8 cellular contexts compared by ENCODE assay signal in the genomic region with DNA sequence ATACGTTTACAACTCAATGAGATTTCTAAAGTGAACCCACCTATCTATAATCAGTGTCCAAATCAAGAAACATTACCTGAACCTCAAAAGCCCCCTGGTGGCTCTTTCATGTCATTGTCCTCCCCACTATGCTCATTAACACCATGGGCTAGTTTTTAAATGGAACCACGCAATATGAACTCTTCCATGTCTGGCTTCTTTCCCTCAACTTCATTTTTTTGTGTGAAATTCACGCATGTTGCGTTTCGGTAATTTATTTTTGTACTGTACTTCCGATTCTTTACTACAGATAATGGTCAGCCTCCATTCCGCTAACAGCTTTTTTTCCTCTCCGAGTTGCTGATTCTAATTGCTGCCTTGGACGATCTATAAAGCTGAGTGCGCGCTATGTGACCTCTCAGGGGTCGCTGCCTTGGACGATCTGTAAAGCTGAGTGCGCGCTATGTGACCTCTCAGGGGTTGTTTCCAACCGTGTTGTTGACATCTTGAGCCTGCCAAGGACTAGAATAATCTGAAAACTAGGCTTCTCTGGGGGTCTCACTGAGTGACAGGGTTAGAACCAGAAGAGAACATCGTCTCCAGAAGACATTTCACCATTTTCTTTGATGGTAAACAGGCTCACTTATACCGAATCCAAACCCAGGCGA. TPM values are rescaled to one million over a fixed set of nuclear protein-coding genes. Genes with fewer than 3 reads are reported as not detected.
A peak's percentile ranks its signal among the peaks of the same experiment; 100 is the strongest.
DNase-seq lines count a peak whose midpoint lies in the region; ATAC-seq and TF ChIP-seq lines count a peak whose summit lies in the region.

No MANE protein-coding gene starts in this region.

- peaks cover 42% of the 10 kb centered on the region for H3K4me1 Mint-ChIP-seq in activated CD4-positive, alpha-beta memory T cell treated with anti-CD3 and anti-CD28 coated beads for 36 hours (ENCODE audit: low read depth)
- peaks cover 30% of the 10 kb centered on the region for H3K4me1 Mint-ChIP-seq in nephron progenitor cell

- TF ChIP-seq CTCF in fibroblast of lung (conservative IDR thresholded peaks at IDR 0.05 in 1 of 2, IDR thresholded peaks at IDR 0.05 in 1 of 2; ENCODE audit: low read depth in 1 of 2, low read length in 2 of 2) (peak; percentile 77 to 81), nephron progenitor cell (IDR thresholded peaks at IDR 0.05) (peak; percentile 81), vagina (IDR thresholded peaks at IDR 0.05) (peak; percentile 55 to 80 (median 70))

- no peaks in the 10 kb centered on the region for H3K9me3 ChIP-seq in fibroblast of lung (ENCODE audit: control insufficient read depth, insufficient read depth, low read depth, low read length)
- H3K9me3 ChIP-seq in vagina = no peaks in the 10 kb centered on the region

- ATAC-seq in HG03378 (IDR thresholded peaks at IDR 0.05; ENCODE audit: unreplicated experiment) = peak; percentile 26

- H3K4me1 ChIP-seq in fibroblast of lung (ENCODE audit: control insufficient read depth, extremely low read depth, insufficient read depth, low read length) (peaks cover 9% of the 10 kb centered on the region), vagina (peaks cover 36% of the 10 kb centered on the region)

- H3K4me3 Mint-ChIP-seq in activated CD4-positive, alpha-beta memory T cell treated with anti-CD3 and anti-CD28 coated beads for 36 hours = no peak overlapping the region
- H3K4me3 Mint-ChIP-seq in nephron progenitor cell = no peak overlapping the region

- no peaks in the 10 kb centered on the region for H3K36me3 ChIP-seq in fibroblast of lung (ENCODE audit: control insufficient read depth, insufficient read depth, low read length)
- H3K36me3 ChIP-seq in vagina = peaks cover 0 to 3% of the 10 kb centered on the region in 2 donors

- no peaks in the 10 kb centered on the region for H3K9me3 Mint-ChIP-seq in activated CD4-positive, alpha-beta memory T cell treated with anti-CD3 and anti-CD28 coated beads for 36 hours
- H3K9me3 Mint-ChIP-seq in nephron progenitor cell = no peaks in the 10 kb centered on the region

- H3K4me3 ChIP-seq in fibroblast of lung (replicated peaks in 1 of 4; ENCODE audit: control extremely low read depth in 1 of 4, insufficient read depth in 1 of 4, low read depth in 3 of 4, low read length in 4 of 4) (peak overlapping the region; percentile 37 to 92 (median 76)), vagina (peak overlapping the region; percentile 88 to 98)

- no peaks in the 10 kb centered on the region for H4K20me1 ChIP-seq in fibroblast of lung (ENCODE audit: control insufficient read depth, extremely low read depth, insufficient read depth, low read length)

- DNase-seq in activated T-cell treated with anti-CD3 and anti-CD28 coated beads for 1 hour (ENCODE audit: low read depth) (peak; percentile 23), NCI-H460 (ENCODE audit: extremely low read depth, low read depth) (peak; percentile 77), fibroblast of lung (ENCODE audit: low read depth in 2 of 2) (peak; percentile 51 to 59), nephron progenitor cell (peak; percentile 33), vagina (ENCODE audit: extremely low spot score in 2 of 2) (peak in 1 of 2 donors; percentile 89)
- DNase-seq in activated T-cell treated with anti-CD3 and anti-CD28 coated beads, Interleukin-2, amount 50 U/mL, for 48 hours = no peak
- peak; percentile 55 for DNase-seq in activated CD4-positive, alpha-beta memory T cell treated with anti-CD3 and anti-CD28 coated beads for 36 hours

- TF ChIP-seq POLR2A in vagina (IDR thresholded peaks at IDR 0.05) = no peak

- peaks cover 38% of the 10 kb centered on the region for H3K79me2 ChIP-seq in fibroblast of lung (ENCODE audit: control insufficient read depth, insufficient read depth, low read length)

- CTCF ChIA-PET in activated CD4-positive, alpha-beta memory T cell treated with anti-CD3 and anti-CD28 coated beads for 36 hours (lab: Charles Lee) = interaction anchor here (0.7 to 4.3 kb wide), 17 partner anchors 9 to 231 kb away, joined by 3 to 20 read pairs (median 6); a partner anchor contains a TSS

- H3K4me2 ChIP-seq in fibroblast of lung (ENCODE audit: extremely low read depth, insufficient read depth, low read length) = peak overlapping the region; percentile 84

- POLR2A ChIA-PET in activated CD4-positive, alpha-beta memory T cell treated with anti-CD3 and anti-CD28 coated beads for 36 hours (lab: Charles Lee) = interaction anchor here (0.6 to 3.3 kb wide), 9 partner anchors 9 to 199 kb away, joined by 3 to 50 read pairs (median 10); a partner anchor contains a TSS

- peak overlapping the region; percentile 93 for H3K9ac ChIP-seq in fibroblast of lung (ENCODE audit: insufficient read depth, low read length)

- peak overlapping the region; percentile 68 for H2AFZ ChIP-seq in fibroblast of lung (ENCODE audit: low read length)

- H3K27me3 ChIP-seq in fibroblast of lung (ENCODE audit: control insufficient read depth, insufficient read depth, low read length) (no peaks in the 10 kb centered on the region), vagina (no peaks in the 10 kb centered on the region)

- intact Hi-C loops in activated CD4-positive, alpha-beta memory T cell treated with anti-CD3 and anti-CD28 coated beads for 36 hours (cut with micrococcal nuclease) = loop anchor here (1.0 to 10.0 kb wide), 13 partner anchors 25 to 1524 kb away; a partner anchor contains a TSS
- intact Hi-C loops in vagina (cut with DNase I) = no loop called here

- H3K27ac ChIP-seq in fibroblast of lung (ENCODE audit: insufficient read depth, low read length) = peak overlapping the region; percentile 96
- H3K27ac ChIP-seq in vagina = peak overlapping the region; percentile 100

- no peaks in the 10 kb centered on the region for H3K27me3 Mint-ChIP-seq in activated CD4-positive, alpha-beta memory T cell treated with anti-CD3 and anti-CD28 coated beads for 36 hours
- H3K27me3 Mint-ChIP-seq in nephron progenitor cell (ENCODE audit: low read depth, poor library complexity) = no peaks in the 10 kb centered on the region

- no peak overlapping the region for H3K27ac Mint-ChIP-seq in activated CD4-positive, alpha-beta memory T cell treated with anti-CD3 and anti-CD28 coated beads for 36 hours
- H3K27ac Mint-ChIP-seq in nephron progenitor cell = no peak overlapping the region

- H3K36me3 Mint-ChIP-seq in activated CD4-positive, alpha-beta memory T cell treated with anti-CD3 and anti-CD28 coated beads for 36 hours = peaks cover 29% of the 10 kb centered on the region
- H3K36me3 Mint-ChIP-seq in nephron progenitor cell (ENCODE audit: low read depth) = peaks cover 5% of the 10 kb centered on the region

RNA-seq across cellular contexts. Expression of a gene that starts 1.1 kb away (rescaled TPM):
- 644 and 1,006 TPM in 2 replicates for total RNA-seq in NCI-H460 (2014; rRNA removed; shearing (Covaris generic))
- 314 and 375 TPM in 2 replicates for polyA plus RNA-seq in NCI-H460 (2014; cell fraction: nucleus; rRNA removed)
- 100 to 1,000 TPM; 399 to 409 TPM for total RNA-seq in activated CD4-positive, alpha-beta memory T cell treated with anti-CD3 and anti-CD28 coated beads for 36 hours
- total RNA-seq in fibroblast of lung (238 and 543 TPM in 2 replicates), vagina (60.9 TPM)
- polyA plus RNA-seq in fibroblast of lung = 55.6 and 101 TPM in 2 replicates
- 66.7 and 117 TPM in 2 replicates for polyA plus RNA-seq in fibroblast of lung (2012)
- 0.24 and 0.26 TPM in 2 replicates for polyA minus RNA-seq in fibroblast of lung (ENCODE audit: low replicate concordance)

RNA-seq across cellular contexts. Expression of a gene that starts 24.5 kb away (rescaled TPM):
- 45.5 and 55.1 TPM in 2 replicates for total RNA-seq in NCI-H460 (2014; rRNA removed; shearing (Covaris generic))
- polyA plus RNA-seq in NCI-H460 (2014; cell fraction: nucleus; rRNA removed) = 32.6 and 33.8 TPM in 2 replicates
- total RNA-seq in activated CD4-positive, alpha-beta memory T cell treated with anti-CD3 and anti-CD28 coated beads for 36 hours = 10 to 100 TPM; 44.7 to 47.6 TPM
- total RNA-seq in fibroblast of lung = 31.3 and 39.5 TPM in 2 replicates
- polyA plus RNA-seq in fibroblast of lung = 31.6 and 31.8 TPM in 2 replicates
- polyA plus RNA-seq in fibroblast of lung (2012) = 37.0 and 39.8 TPM in 2 replicates
- 1.1 and 10.1 TPM in 2 replicates for polyA minus RNA-seq in fibroblast of lung (ENCODE audit: low replicate concordance)
- total RNA-seq in vagina = 14.7 TPM

Comparison
In these comparisons a context has a peak if more than half of its experiments do, and no peak if none do; other contexts are left out.
1. DNase-seq: peak in activated T-cell treated with anti-CD3 and anti-CD28 coated beads for 1 hour (single experiment), NCI-H460 (single experiment), activated CD4-positive, alpha-beta memory T cell treated with anti-CD3 and anti-CD28 coated beads for 36 hours (single experiment), fibroblast of lung (2 of 2) and nephron progenitor cell (single experiment); none in activated T-cell treated with anti-CD3 and anti-CD28 coated beads, Interleukin-2, amount 50 U/mL, for 48 hours (0 of 2).
2. Peak in every context shown above with its lines, with median percentiles within 50 percentile points of each other: CTCF ChIP-seq.